In genomic region chr14:91419044-91419397, GRCh38 we compare ENCODE assay signal across 8 cellular contexts. TPM values are rescaled to one million over a fixed set of nuclear protein-coding genes. Genes with fewer than 3 reads are reported as not detected.
A peak's percentile ranks its signal among the peaks of the same experiment; 100 is the strongest.
DNase-seq lines count a peak whose midpoint lies in the region; ATAC-seq and TF ChIP-seq lines count a peak whose summit lies in the region.

No MANE protein-coding gene starts in this region.

- H3K36me3 ChIP-seq in Peyer's patch, result no peaks in the 10 kb centered on the region

- peaks cover 35% of the 10 kb centered on the region for H3K4me1 Mint-ChIP-seq in activated T-cell treated with anti-CD3 and anti-CD28 coated beads, Interleukin-2, amount 50 U/mL, for 24 hours (ENCODE audit: low read depth)
- peaks cover 30 to 31% of the 10 kb centered on the region in 2 donors for H3K4me1 Mint-ChIP-seq in effector memory CD8-positive, alpha-beta T cell (ENCODE audit: low read depth in 2 of 2)
- peaks cover 36% of the 10 kb centered on the region for H3K4me1 Mint-ChIP-seq in stimulated activated naive CD8-positive, alpha-beta T cell treated with anti-CD3 and anti-CD28 coated beads, Interleukin-15, Interleukin-2, amounts not matched to agents 100 ng/mL and 50 ng/mL, for 24 hours (ENCODE audit: low read depth)

- peak; percentile 23 for ATAC-seq in effector memory CD8-positive, alpha-beta T cell (replicated peaks)
- ATAC-seq in GM21360 (IDR thresholded peaks at IDR 0.05; ENCODE audit: unreplicated experiment), result no peak

- TF ChIP-seq POLR2A in Peyer's patch (IDR thresholded peaks at IDR 0.05), result no peak

- peak overlapping the region in 1 of 4 donors; percentile 98 for H3K27ac ChIP-seq in Peyer's patch

- H3K36me3 Mint-ChIP-seq in activated T-cell treated with anti-CD3 and anti-CD28 coated beads, Interleukin-2, amount 50 U/mL, for 24 hours (ENCODE audit: low read depth), result peaks cover 28% of the 10 kb centered on the region
- peaks cover 46% of the 10 kb centered on the region for H3K36me3 Mint-ChIP-seq in effector memory CD8-positive, alpha-beta T cell (ENCODE audit: insufficient read depth)
- peaks cover 13% of the 10 kb centered on the region for H3K36me3 Mint-ChIP-seq in stimulated activated naive CD8-positive, alpha-beta T cell treated with anti-CD3 and anti-CD28 coated beads, Interleukin-15, Interleukin-2, amounts not matched to agents 100 ng/mL and 50 ng/mL, for 24 hours (ENCODE audit: low read depth)

- peak overlapping the region; percentile 71 for H3K4me3 Mint-ChIP-seq in activated T-cell treated with anti-CD3 and anti-CD28 coated beads, Interleukin-2, amount 50 U/mL, for 24 hours
- peak overlapping the region; percentile 78 to 79 for H3K4me3 Mint-ChIP-seq in effector memory CD8-positive, alpha-beta T cell
- peak overlapping the region; percentile 76 for H3K4me3 Mint-ChIP-seq in stimulated activated naive CD8-positive, alpha-beta T cell treated with anti-CD3 and anti-CD28 coated beads, Interleukin-15, Interleukin-2, amounts not matched to agents 100 ng/mL and 50 ng/mL, for 24 hours

- TF ChIP-seq CTCF in Peyer's patch (IDR thresholded peaks at IDR 0.05), result no peak

- H3K27me3 ChIP-seq in Peyer's patch, result no peaks in the 10 kb centered on the region

- no peaks in the 10 kb centered on the region for H3K9me3 Mint-ChIP-seq in activated T-cell treated with anti-CD3 and anti-CD28 coated beads, Interleukin-2, amount 50 U/mL, for 24 hours
- H3K9me3 Mint-ChIP-seq in effector memory CD8-positive, alpha-beta T cell, result no peaks in the 10 kb centered on the region
- H3K9me3 Mint-ChIP-seq in stimulated activated naive CD8-positive, alpha-beta T cell treated with anti-CD3 and anti-CD28 coated beads, Interleukin-15, Interleukin-2, amounts not matched to agents 100 ng/mL and 50 ng/mL, for 24 hours, result no peaks in the 10 kb centered on the region

- no peaks in the 10 kb centered on the region for H3K27me3 Mint-ChIP-seq in activated T-cell treated with anti-CD3 and anti-CD28 coated beads, Interleukin-2, amount 50 U/mL, for 24 hours
- no peaks in the 10 kb centered on the region for H3K27me3 Mint-ChIP-seq in effector memory CD8-positive, alpha-beta T cell
- no peaks in the 10 kb centered on the region for H3K27me3 Mint-ChIP-seq in stimulated activated naive CD8-positive, alpha-beta T cell treated with anti-CD3 and anti-CD28 coated beads, Interleukin-15, Interleukin-2, amounts not matched to agents 100 ng/mL and 50 ng/mL, for 24 hours

- peak overlapping the region in 3 of 4 donors; percentile 93 to 98 (median 96) for H3K4me3 ChIP-seq in Peyer's patch

- peaks cover 0 to 33% (median 14%) of the 10 kb centered on the region in 4 donors for H3K4me1 ChIP-seq in Peyer's patch

- DNase-seq in activated T-cell treated with anti-CD3 and anti-CD28 coated beads, Interleukin-2, amount 50 U/mL, for 24 hours, result no peak
- DNase-seq in activated T-cell treated with anti-CD3 and anti-CD28 coated beads for 4 hours (no peak), Peyer's patch (peak in 1 of 3 donors; percentile 55), NCI-H524 (lab: John Stamatoyannopoulos, UW) (no peak), LoVo (ENCODE audit: low spot score) (no peak)
- DNase-seq in effector memory CD8-positive, alpha-beta T cell, result no peak

- peak overlapping the region; percentile 93 for H3K27ac Mint-ChIP-seq in activated T-cell treated with anti-CD3 and anti-CD28 coated beads, Interleukin-2, amount 50 U/mL, for 24 hours
- H3K27ac Mint-ChIP-seq in effector memory CD8-positive, alpha-beta T cell, result peak overlapping the region; percentile 71 to 93
- H3K27ac Mint-ChIP-seq in stimulated activated naive CD8-positive, alpha-beta T cell treated with anti-CD3 and anti-CD28 coated beads, Interleukin-15, Interleukin-2, amounts not matched to agents 100 ng/mL and 50 ng/mL, for 24 hours, result peak overlapping the region; percentile 87

- H3K9me3 ChIP-seq in Peyer's patch, result no peaks in the 10 kb centered on the region

RNA-seq across cellular contexts. Expression of gene CCDC88C, which starts 1.4 kb away (rescaled TPM):
- 100 to 1,000 TPM in 1 of 4 donors, 10 to 100 TPM in 3; 18.9 to 189 (median 77.2) TPM for total RNA-seq in Peyer's patch
